ENCODE assay signal across 1 cellular context in genomic region chr5:32329395-32329834, GRCh38.
TF ChIP-seq lines count a peak whose summit lies in the region.

No MANE protein-coding gene starts in this region.

TF ChIP-seq in K562, 482 proteins besides CTCF, POLR2A, EP300 and RAD21 (continued from another document and continues in another):
- no peak for TF ChIP-seq STAT6 (CRISPR knock-in tag; IDR thresholded peaks at IDR 0.05)
- no peak for TF ChIP-seq DPF2 (IDR thresholded peaks at IDR 0.05)
- TF ChIP-seq ELF2 (CRISPR knock-in tag; IDR thresholded peaks at IDR 0.05): no peak
- TF ChIP-seq RB1 (IDR thresholded peaks at IDR 0.05; ENCODE audit: low read depth): peak; percentile 40; the same call in 1 of the 2 replicates
- no peak for TF ChIP-seq PTTG1 (tag; IDR thresholded peaks at IDR 0.05; ENCODE audit: low read depth)
- no peak for TF ChIP-seq PRDM10 (IDR thresholded peaks at IDR 0.05; ENCODE audit: partially characterized antibody)
- no peak for TF ChIP-seq ZBTB49 (CRISPR knock-in tag; IDR thresholded peaks at IDR 0.05; ENCODE audit: borderline replicate concordance)
- TF ChIP-seq, protein P1, sequence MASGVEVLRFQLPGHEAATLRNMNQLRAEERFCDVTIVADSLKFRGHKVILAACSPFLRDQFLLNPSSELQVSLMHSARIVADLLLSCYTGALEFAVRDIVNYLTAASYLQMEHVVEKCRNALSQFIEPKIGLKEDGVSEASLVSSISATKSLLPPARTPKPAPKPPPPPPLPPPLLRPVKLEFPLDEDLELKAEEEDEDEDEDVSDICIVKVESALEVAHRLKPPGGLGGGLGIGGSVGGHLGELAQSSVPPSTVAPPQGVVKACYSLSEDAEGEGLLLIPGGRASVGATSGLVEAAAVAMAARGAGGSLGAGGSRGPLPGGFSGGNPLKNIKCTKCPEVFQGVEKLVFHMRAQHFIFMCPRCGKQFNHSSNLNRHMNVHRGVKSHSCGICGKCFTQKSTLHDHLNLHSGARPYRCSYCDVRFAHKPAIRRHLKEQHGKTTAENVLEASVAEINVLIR (CRISPR knock-in tag; IDR thresholded peaks at IDR 0.05): no peak
- no peak for TF ChIP-seq NR1H2 (CRISPR knock-in tag; IDR thresholded peaks at IDR 0.05)
- TF ChIP-seq, protein P2, sequence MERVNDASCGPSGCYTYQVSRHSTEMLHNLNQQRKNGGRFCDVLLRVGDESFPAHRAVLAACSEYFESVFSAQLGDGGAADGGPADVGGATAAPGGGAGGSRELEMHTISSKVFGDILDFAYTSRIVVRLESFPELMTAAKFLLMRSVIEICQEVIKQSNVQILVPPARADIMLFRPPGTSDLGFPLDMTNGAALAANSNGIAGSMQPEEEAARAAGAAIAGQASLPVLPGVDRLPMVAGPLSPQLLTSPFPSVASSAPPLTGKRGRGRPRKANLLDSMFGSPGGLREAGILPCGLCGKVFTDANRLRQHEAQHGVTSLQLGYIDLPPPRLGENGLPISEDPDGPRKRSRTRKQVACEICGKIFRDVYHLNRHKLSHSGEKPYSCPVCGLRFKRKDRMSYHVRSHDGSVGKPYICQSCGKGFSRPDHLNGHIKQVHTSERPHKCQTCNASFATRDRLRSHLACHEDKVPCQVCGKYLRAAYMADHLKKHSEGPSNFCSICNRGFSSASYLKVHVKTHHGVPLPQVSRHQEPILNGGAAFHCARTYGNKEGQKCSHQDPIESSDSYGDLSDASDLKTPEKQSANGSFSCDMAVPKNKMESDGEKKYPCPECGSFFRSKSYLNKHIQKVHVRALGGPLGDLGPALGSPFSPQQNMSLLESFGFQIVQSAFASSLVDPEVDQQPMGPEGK (CRISPR knock-in tag; IDR thresholded peaks at IDR 0.05; ENCODE audit: borderline replicate concordance): no peak
- no peak for TF ChIP-seq PTBP1 (IDR thresholded peaks at IDR 0.05; ENCODE audit: low read depth, low read length)
- TF ChIP-seq, protein P3, sequence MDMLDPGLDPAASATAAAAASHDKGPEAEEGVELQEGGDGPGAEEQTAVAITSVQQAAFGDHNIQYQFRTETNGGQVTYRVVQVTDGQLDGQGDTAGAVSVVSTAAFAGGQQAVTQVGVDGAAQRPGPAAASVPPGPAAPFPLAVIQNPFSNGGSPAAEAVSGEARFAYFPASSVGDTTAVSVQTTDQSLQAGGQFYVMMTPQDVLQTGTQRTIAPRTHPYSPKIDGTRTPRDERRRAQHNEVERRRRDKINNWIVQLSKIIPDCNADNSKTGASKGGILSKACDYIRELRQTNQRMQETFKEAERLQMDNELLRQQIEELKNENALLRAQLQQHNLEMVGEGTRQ (CRISPR knock-in tag; IDR thresholded peaks at IDR 0.05): no peak
- TF ChIP-seq ELK3 (CRISPR knock-in tag; IDR thresholded peaks at IDR 0.05): no peak
- TF ChIP-seq ZNF551 (CRISPR knock-in tag; IDR thresholded peaks at IDR 0.05): no peak
- peak; percentile 81; the same call in 1 of the 2 replicates for TF ChIP-seq XRCC5 (IDR thresholded peaks at IDR 0.05; ENCODE audit: low read depth, low read length)
- TF ChIP-seq TFAM (CRISPR knock-in tag; conservative IDR thresholded peaks at IDR 0.05): no peak
- TF ChIP-seq, protein P4, sequence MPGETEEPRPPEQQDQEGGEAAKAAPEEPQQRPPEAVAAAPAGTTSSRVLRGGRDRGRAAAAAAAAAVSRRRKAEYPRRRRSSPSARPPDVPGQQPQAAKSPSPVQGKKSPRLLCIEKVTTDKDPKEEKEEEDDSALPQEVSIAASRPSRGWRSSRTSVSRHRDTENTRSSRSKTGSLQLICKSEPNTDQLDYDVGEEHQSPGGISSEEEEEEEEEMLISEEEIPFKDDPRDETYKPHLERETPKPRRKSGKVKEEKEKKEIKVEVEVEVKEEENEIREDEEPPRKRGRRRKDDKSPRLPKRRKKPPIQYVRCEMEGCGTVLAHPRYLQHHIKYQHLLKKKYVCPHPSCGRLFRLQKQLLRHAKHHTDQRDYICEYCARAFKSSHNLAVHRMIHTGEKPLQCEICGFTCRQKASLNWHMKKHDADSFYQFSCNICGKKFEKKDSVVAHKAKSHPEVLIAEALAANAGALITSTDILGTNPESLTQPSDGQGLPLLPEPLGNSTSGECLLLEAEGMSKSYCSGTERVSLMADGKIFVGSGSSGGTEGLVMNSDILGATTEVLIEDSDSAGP (CRISPR knock-in tag; IDR thresholded peaks at IDR 0.05): no peak
- TF ChIP-seq HNRNPUL1 (IDR thresholded peaks at IDR 0.05; ENCODE audit: low read length): no peak
- TF ChIP-seq EGR1 (conservative IDR thresholded peaks at IDR 0.05): no peak
- 0 out of 2 replicates have a peak, but pooled peaks have one; percentile 41 for TF ChIP-seq JUND (IDR thresholded peaks at IDR 0.05; ENCODE audit: borderline replicate concordance, low read depth, low read length)
- TF ChIP-seq JUND (tag; IDR thresholded peaks at IDR 0.05; ENCODE audit: borderline replicate concordance, low read depth, low read length): no peak
- no peak for TF ChIP-seq POLR3A (IDR thresholded peaks at IDR 0.05; ENCODE audit: borderline replicate concordance, extremely low read depth, insufficient read depth, insufficient read length)
- TF ChIP-seq ZNF212 (CRISPR knock-in tag; IDR thresholded peaks at IDR 0.05): no peak
- no peak for TF ChIP-seq HNRNPLL (IDR thresholded peaks at IDR 0.05; ENCODE audit: low read depth, low read length, poor library complexity, severe bottlenecking)
- no peak for TF ChIP-seq ZNF124 (CRISPR knock-in tag; IDR thresholded peaks at IDR 0.05)
- no peak for TF ChIP-seq SNAPC5 (CRISPR knock-in tag; IDR thresholded peaks at IDR 0.05)
- TF ChIP-seq ZBTB26 (CRISPR knock-in tag; IDR thresholded peaks at IDR 0.05): no peak
- no peak for TF ChIP-seq NFIC (IDR thresholded peaks at IDR 0.05)
- TF ChIP-seq NFIX (CRISPR knock-in tag; IDR thresholded peaks at IDR 0.05; ENCODE audit: low read depth): no peak
- peak; percentile 74 for TF ChIP-seq DEAF1 (CRISPR knock-in tag; IDR thresholded peaks at IDR 0.05)
- TF ChIP-seq DNMT1 (IDR thresholded peaks at IDR 0.05): no peak
- TF ChIP-seq HDGF (IDR thresholded peaks at IDR 0.05): no peak
- no peak for TF ChIP-seq ZNF232 (CRISPR knock-in tag; IDR thresholded peaks at IDR 0.05)
- no peak for TF ChIP-seq HDAC2 (IDR thresholded peaks at IDR 0.05)
- no peak for TF ChIP-seq SRSF7 (optimal IDR thresholded peaks at IDR 0.05; ENCODE audit: low read depth, low read length)
- peak; percentile 75; the same call in 1 of the 2 replicates for TF ChIP-seq STAG1 (CRISPR knock-in tag; IDR thresholded peaks at IDR 0.05; ENCODE audit: borderline replicate concordance)
- no peak for TF ChIP-seq CAMTA2 (CRISPR knock-in tag; conservative IDR thresholded peaks at IDR 0.05)
- no peak for TF ChIP-seq SMARCE1 (IDR thresholded peaks at IDR 0.05)
- TF ChIP-seq PRMT5 (CRISPR knock-in tag; IDR thresholded peaks at IDR 0.05): no peak
- no peak for TF ChIP-seq SNIP1 (IDR thresholded peaks at IDR 0.05; ENCODE audit: low read depth)
- TF ChIP-seq, protein P5, sequence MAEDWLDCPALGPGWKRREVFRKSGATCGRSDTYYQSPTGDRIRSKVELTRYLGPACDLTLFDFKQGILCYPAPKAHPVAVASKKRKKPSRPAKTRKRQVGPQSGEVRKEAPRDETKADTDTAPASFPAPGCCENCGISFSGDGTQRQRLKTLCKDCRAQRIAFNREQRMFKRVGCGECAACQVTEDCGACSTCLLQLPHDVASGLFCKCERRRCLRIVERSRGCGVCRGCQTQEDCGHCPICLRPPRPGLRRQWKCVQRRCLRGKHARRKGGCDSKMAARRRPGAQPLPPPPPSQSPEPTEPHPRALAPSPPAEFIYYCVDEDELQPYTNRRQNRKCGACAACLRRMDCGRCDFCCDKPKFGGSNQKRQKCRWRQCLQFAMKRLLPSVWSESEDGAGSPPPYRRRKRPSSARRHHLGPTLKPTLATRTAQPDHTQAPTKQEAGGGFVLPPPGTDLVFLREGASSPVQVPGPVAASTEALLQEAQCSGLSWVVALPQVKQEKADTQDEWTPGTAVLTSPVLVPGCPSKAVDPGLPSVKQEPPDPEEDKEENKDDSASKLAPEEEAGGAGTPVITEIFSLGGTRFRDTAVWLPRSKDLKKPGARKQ (CRISPR knock-in tag; IDR thresholded peaks at IDR 0.05): no peak
- TF ChIP-seq ZSCAN29 (IDR thresholded peaks at IDR 0.05): no peak
- peak; percentile 13; the same call in 1 of the 2 replicates for TF ChIP-seq BHLHE40 (IDR thresholded peaks at IDR 0.05; ENCODE audit: low read length)
